Comparison of ENCODE assay signal across 1 cellular context in the genomic region with DNA sequence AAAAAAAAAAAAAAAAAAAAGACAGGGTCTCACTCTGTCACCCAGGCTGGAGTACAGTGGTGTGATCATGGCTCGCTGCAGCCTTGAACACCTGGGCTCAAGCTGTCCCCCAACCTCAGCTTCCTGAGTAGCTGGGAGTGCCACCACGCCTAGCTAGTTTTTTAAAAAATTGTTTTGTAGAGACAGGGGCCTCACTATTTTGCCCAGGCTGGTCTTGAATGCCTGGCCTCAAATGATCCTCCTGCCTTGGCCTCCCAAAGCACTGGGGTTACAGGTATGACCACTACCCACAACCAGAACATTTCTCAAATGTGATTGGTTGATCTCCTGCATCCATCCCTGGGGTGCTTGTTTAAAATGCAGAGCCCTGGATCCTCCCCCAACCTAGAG.
TF ChIP-seq lines count a peak whose summit lies in the region.

No MANE protein-coding gene starts in this region.

TF ChIP-seq in A549, 52 proteins besides CTCF, POLR2A, EP300 and RAD21:
- TF ChIP-seq PHF8 (IDR thresholded peaks at IDR 0.05; ENCODE audit: borderline replicate concordance, low read depth): no peak
- TF ChIP-seq HMGXB4 (CRISPR knock-in tag; IDR thresholded peaks at IDR 0.05; ENCODE audit: borderline replicate concordance): no peak
- TF ChIP-seq JUNB (IDR thresholded peaks at IDR 0.05): no peak
- TF ChIP-seq GATA3 (IDR thresholded peaks at IDR 0.05; ENCODE audit: borderline replicate concordance): no peak
